Comparison of ENCODE assay signal across 9 cellular contexts in genomic region chr2:113157108-113157896, GRCh38. TPM values are rescaled to one million over a fixed set of nuclear protein-coding genes. Genes with fewer than 3 reads are reported as not detected.
A peak's percentile ranks its signal among the peaks of the same experiment; 100 is the strongest.
DNase-seq lines count a peak whose midpoint lies in the region; ATAC-seq and TF ChIP-seq lines count a peak whose summit lies in the region.
"Had no signal": no experiment of that assay in that cellular context is flagged by ENCODE, and none has a peak within 500 bp of the region (broad histone marks: within the 10 kb centered on the region; RNA-seq: fewer than 3 reads in every experiment).

No MANE protein-coding gene starts in this region.

- no peaks in the 10 kb centered on the region for H3K27me3 Mint-ChIP-seq in CD4-positive, alpha-beta memory T cell

- peak overlapping the region; percentile 57 to 88 (median 74) for H3K27ac Mint-ChIP-seq in CD4-positive, alpha-beta memory T cell

- peaks cover 0 to 5% of the 10 kb centered on the region in 2 donors for H3K36me3 Mint-ChIP-seq in CD4-positive, alpha-beta memory T cell

- H3K9me2 ChIP-seq in Loucy (replicated peaks; ENCODE audit: low read depth, low read length): no peaks in the 10 kb centered on the region

- H3K4me3 Mint-ChIP-seq in CD4-positive, alpha-beta memory T cell: peak overlapping the region; percentile 85 to 95 (median 88)

- peaks cover 13 to 28% (median 23%) of the 10 kb centered on the region in 4 donors for H3K4me1 Mint-ChIP-seq in CD4-positive, alpha-beta memory T cell

- TF ChIP-seq CTCF in Loucy (conservative IDR thresholded peaks at IDR 0.05; ENCODE audit: low read length): no peak
- no peak for TF ChIP-seq CTCF in fibroblast of lung (conservative IDR thresholded peaks at IDR 0.05 in 1 of 2, IDR thresholded peaks at IDR 0.05 in 1 of 2; ENCODE audit: low read depth in 1 of 2, low read length in 2 of 2)
- TF ChIP-seq CTCF in neutrophil (IDR thresholded peaks at IDR 0.05): no peak

- H3K4me3 ChIP-seq in CD4-positive, alpha-beta memory T cell (ENCODE audit: low read length in 2 of 2): peak overlapping the region; percentile 57 to 74
- H3K4me3 ChIP-seq in Loucy (ENCODE audit: low read length, poor library complexity, severe bottlenecking) (peak overlapping the region; percentile 74), fibroblast of lung (replicated peaks in 1 of 4; ENCODE audit: control extremely low read depth in 1 of 4, insufficient read depth in 1 of 4, low read depth in 3 of 4, low read length in 4 of 4) (peak overlapping the region; percentile 6 to 63 (median 32)), neutrophil (ENCODE audit: low read depth in 1 of 2, low read length in 1 of 2) (peak overlapping the region; percentile 60 to 61)

- H3K4me2 ChIP-seq in Loucy (ENCODE audit: low read depth, low read length, poor library complexity, severe bottlenecking) (peak overlapping the region; percentile 83), fibroblast of lung (ENCODE audit: extremely low read depth, insufficient read depth, low read length) (peak overlapping the region; percentile 23)

- POLR2A ChIA-PET in CD4-positive, alpha-beta memory T cell (lab: Charles Lee; ENCODE audit: partially characterized antibody): interaction anchor here (0.9 to 7.0 kb wide), 9 partner anchors 8 to 47 kb away, joined by 3 to 209 read pairs (median 8); partner anchors contain the start of gene PSD4

- peak in 4 of 5 donors; percentile 39 to 57 (median 50) for DNase-seq in CD4-positive, alpha-beta memory T cell
- DNase-seq in activated CD8-positive, alpha-beta memory T cell treated with anti-CD3 and anti-CD28 coated beads for 24 hours: peak; percentile 82
- DNase-seq in fibroblast of lung (ENCODE audit: low read depth in 2 of 2): peak; percentile 23 to 45
- no peak for DNase-seq in NCI-H1436 (lab: John Stamatoyannopoulos, UW)

- H3K79me2 ChIP-seq in Loucy (ENCODE audit: insufficient read depth, low read length) (no peaks in the 10 kb centered on the region), fibroblast of lung (ENCODE audit: control insufficient read depth, insufficient read depth, low read length) (no peaks in the 10 kb centered on the region)

- no peaks in the 10 kb centered on the region for H3K36me3 ChIP-seq in CD4-positive, alpha-beta memory T cell (ENCODE audit: insufficient read depth, low read length)
- H3K36me3 ChIP-seq in Loucy (ENCODE audit: insufficient read depth, low read length) (no peaks in the 10 kb centered on the region), fibroblast of lung (ENCODE audit: control insufficient read depth, insufficient read depth, low read length) (no peaks in the 10 kb centered on the region), neutrophil (no peaks in the 10 kb centered on the region)

- intact Hi-C loops in CD4-positive, alpha-beta memory T cell (cut with micrococcal nuclease): loop anchor here (1.0 kb wide), 4 partner anchors 12 to 42 kb away; partner anchors contain the start of gene PSD4

- peaks cover 27% of the 10 kb centered on the region for H3K4me1 ChIP-seq in CD4-positive, alpha-beta memory T cell (ENCODE audit: insufficient read depth, low read length)
- peaks cover 15% of the 10 kb centered on the region for H3K4me1 ChIP-seq in Loucy (ENCODE audit: insufficient read depth, low read length, poor library complexity, severe bottlenecking)
- peaks cover 5% of the 10 kb centered on the region for H3K4me1 ChIP-seq in fibroblast of lung (ENCODE audit: control insufficient read depth, extremely low read depth, insufficient read depth, low read length)
- peaks cover 12 to 14% of the 10 kb centered on the region in 2 experiments for H3K4me1 ChIP-seq in neutrophil (ENCODE audit: control insufficient read depth in 1 of 2, insufficient read depth in 1 of 2, low read depth in 1 of 2, low read length in 1 of 2)

- CTCF ChIA-PET in CD4-positive, alpha-beta memory T cell (lab: Charles Lee; ENCODE audit: partially characterized antibody): interaction anchor here (0.9 to 5.0 kb wide), 16 partner anchors 10 to 47 kb away, joined by 3 to 94 read pairs (median 6); partner anchors contain the start of gene PSD4

- peak overlapping the region; percentile 94 for H2AFZ ChIP-seq in Loucy (ENCODE audit: low read length)
- H2AFZ ChIP-seq in fibroblast of lung (ENCODE audit: low read length): peak overlapping the region; percentile 72

- H3F3A ChIP-seq in Loucy (ENCODE audit: low read depth): no peaks in the 10 kb centered on the region; the same call in 1 of the 2 replicates

- H4K20me1 ChIP-seq in Loucy (ENCODE audit: insufficient read depth, low read length, poor library complexity, severe bottlenecking) (no peaks in the 10 kb centered on the region), fibroblast of lung (ENCODE audit: control insufficient read depth, extremely low read depth, insufficient read depth, low read length) (no peaks in the 10 kb centered on the region)

- ATAC-seq in GM21423 (IDR thresholded peaks at IDR 0.05; ENCODE audit: unreplicated experiment): peak; percentile 55
- ATAC-seq in HG02938 (IDR thresholded peaks at IDR 0.05; ENCODE audit: unreplicated experiment): no peak

- H3K9ac ChIP-seq in Loucy (ENCODE audit: low read depth, low read length, poor library complexity, severe bottlenecking) (peak overlapping the region; percentile 75), fibroblast of lung (ENCODE audit: insufficient read depth, low read length) (peak overlapping the region; percentile 17)

- no peaks in the 10 kb centered on the region for H3K9me3 Mint-ChIP-seq in CD4-positive, alpha-beta memory T cell

- H3K27ac ChIP-seq in CD4-positive, alpha-beta memory T cell (ENCODE audit: low read depth, low read length): peak overlapping the region; percentile 55
- H3K27ac ChIP-seq in fibroblast of lung (ENCODE audit: insufficient read depth, low read length) (no peak overlapping the region), neutrophil (no peak overlapping the region)

- no peaks in the 10 kb centered on the region for H3K9me3 ChIP-seq in CD4-positive, alpha-beta memory T cell (ENCODE audit: control insufficient read depth in 1 of 2, low read length in 2 of 2)
- H3K9me3 ChIP-seq in Loucy (ENCODE audit: insufficient read depth, low read depth, low read length) (no peaks in the 10 kb centered on the region), fibroblast of lung (ENCODE audit: control insufficient read depth, insufficient read depth, low read depth, low read length) (no peaks in the 10 kb centered on the region), neutrophil (no peaks in the 10 kb centered on the region)

- H3K27me3 ChIP-seq in CD4-positive, alpha-beta memory T cell (ENCODE audit: insufficient read depth, low read length): no peaks in the 10 kb centered on the region
- no peaks in the 10 kb centered on the region for H3K27me3 ChIP-seq in Loucy (ENCODE audit: insufficient read depth, low read length, poor library complexity, severe bottlenecking)
- no peaks in the 10 kb centered on the region for H3K27me3 ChIP-seq in fibroblast of lung (ENCODE audit: control insufficient read depth, insufficient read depth, low read length)
- H3K27me3 ChIP-seq in neutrophil: peaks cover 53% of the 10 kb centered on the region

RNA-seq across cellular contexts. Expression of gene PSD4, which starts 16.5 kb away (rescaled TPM):
- 100 to 1,000 TPM in 1 of 2 experiments, 10 to 100 TPM in 1; 100.0 to 101 TPM for total RNA-seq in CD4-positive, alpha-beta memory T cell
- 10 to 100 TPM; 11.9 to 32.8 TPM for polyA plus RNA-seq in CD4-positive, alpha-beta memory T cell
- 2.6 and 6.1 TPM in 2 replicates for total RNA-seq in fibroblast of lung
- 1.0 and 1.4 TPM in 2 replicates for polyA plus RNA-seq in fibroblast of lung
- polyA plus RNA-seq in fibroblast of lung (2012): 1.9 and 2.6 TPM in 2 replicates
- polyA minus RNA-seq in fibroblast of lung (ENCODE audit: low replicate concordance): 3.3 and 3.7 TPM in 2 replicates

RNA-seq across cellular contexts. Expression of gene IL1RN, which starts 29.9 kb away (rescaled TPM):
- total RNA-seq in CD4-positive, alpha-beta memory T cell: 1 to 10 TPM; 2.4 TPM
- polyA plus RNA-seq in CD4-positive, alpha-beta memory T cell: not detected
- total RNA-seq in fibroblast of lung: not detected in 2 replicates
- polyA plus RNA-seq in fibroblast of lung: 0.06 and 0.36 TPM in 2 replicates
- 0.32 TPM in 1 of 2 replicates, not detected in the other for polyA plus RNA-seq in fibroblast of lung (2012)
- polyA minus RNA-seq in fibroblast of lung (ENCODE audit: low replicate concordance): not detected in 2 replicates
- total RNA-seq: LHCN-M2 had no signal

Comparison
In these comparisons a context has a peak if more than half of its experiments do, and no peak if none do; other contexts are left out.
1. RNA of gene PSD4, which starts 16.5 kb away (total RNA-seq): 100.0 to 101 TPM in CD4-positive, alpha-beta memory T cell; 2.6 to 6.1 TPM in fibroblast of lung; every median in the first group is over 10 times any median in the second.
2. Peak in every context shown above with its lines, with median percentiles within 50 percentile points of each other: H3K4me3 ChIP-seq.